8 cellular contexts compared by ENCODE assay signal in the genomic region with DNA sequence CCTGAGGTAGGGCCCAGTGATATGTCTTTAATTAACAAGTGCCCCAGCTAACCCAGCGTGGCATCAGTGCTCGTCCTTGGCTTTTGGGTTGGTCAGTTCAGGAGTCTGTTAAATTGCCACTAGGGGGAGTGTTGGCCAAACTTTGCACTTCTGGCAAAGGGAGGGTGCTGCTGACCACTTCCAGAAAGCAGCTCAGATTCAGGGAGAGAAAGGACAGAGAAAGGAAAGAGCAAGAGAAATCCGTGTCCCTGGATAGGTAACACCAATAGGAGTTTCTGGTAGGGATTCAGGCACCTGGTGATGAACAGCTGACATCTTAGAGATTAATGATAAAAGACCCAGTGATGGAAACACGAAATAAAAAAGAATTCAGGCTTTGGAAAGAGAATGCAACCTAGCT.
DNase-seq lines count a peak whose midpoint lies in the region; ATAC-seq and TF ChIP-seq lines count a peak whose summit lies in the region.

No MANE protein-coding gene starts in this region.

- H3K36me3 ChIP-seq in colonic mucosa (no peaks in the 10 kb centered on the region), liver (ENCODE audit: control insufficient read depth in 4 of 4, insufficient read depth in 3 of 4, low read depth in 1 of 4, low read length in 3 of 4) (no peaks in the 10 kb centered on the region), uterus (no peaks in the 10 kb centered on the region)

- DNase-seq in AG20443 (ENCODE audit: low spot score) (peak; percentile 85), NCI-H82 treated with DMSO at 0.1 percent for 48 hours (lab: John Stamatoyannopoulos, UW; ENCODE audit: unreplicated experiment) (peak; percentile 15), colonic mucosa (peak; percentile 56), uterus (peak; percentile 59 to 60), putamen (ENCODE audit: low spot score) (no peak)
- DNase-seq in stimulated activated CD4-positive, alpha-beta T cell treated with anti-CD3 and anti-CD28 coated beads, Interleukin-4, amount 100 ng/mL, for 24 hours: no peak

- TF ChIP-seq RAD21 in liver (IDR thresholded peaks at IDR 0.05): peak; percentile 97 to 98

- H3K9ac ChIP-seq in colonic mucosa (ENCODE audit: low read depth in 2 of 2, low read length in 2 of 2): no peak overlapping the region
- H3K9ac ChIP-seq in liver (ENCODE audit: low read depth in 1 of 2, low read length in 2 of 2): no peak overlapping the region

- no peaks in the 10 kb centered on the region for H3K27me3 ChIP-seq in colonic mucosa
- no peaks in the 10 kb centered on the region for H3K27me3 ChIP-seq in liver (ENCODE audit: control insufficient read depth in 4 of 4, insufficient read depth in 4 of 4, low read length in 3 of 4)
- H3K27me3 ChIP-seq in uterus: no peaks in the 10 kb centered on the region

- peak; percentile 69 for ATAC-seq in GM19467 (IDR thresholded peaks at IDR 0.05; ENCODE audit: unreplicated experiment)

- intact Hi-C loops in colonic mucosa (cut with DNase I): loop anchor here (2.0 kb wide), 1 partner anchor 217 kb away; no protein-coding TSS in a partner anchor
- intact Hi-C loops in uterus (cut with DNase I; ENCODE audit: low total_unique reads): loop anchor here (10.0 kb wide), 1 partner anchor 217 kb away; no protein-coding TSS in a partner anchor

- TF ChIP-seq POLR2A in uterus (IDR thresholded peaks at IDR 0.05): no peak

- TF ChIP-seq CTCF in colonic mucosa (IDR thresholded peaks at IDR 0.05) (peak; percentile 74), liver (IDR thresholded peaks at IDR 0.05; ENCODE audit: low read depth, low read length, missing input control) (peak; percentile 86), uterus (IDR thresholded peaks at IDR 0.05) (peak; percentile 71 to 76 (median 74))

- no peak overlapping the region for H3K27ac ChIP-seq in colonic mucosa
- no peak overlapping the region for H3K27ac ChIP-seq in liver (ENCODE audit: low read depth in 1 of 2, low read length in 2 of 2)
- no peak overlapping the region for H3K27ac ChIP-seq in uterus

- H3K4me1 ChIP-seq in colonic mucosa (no peaks in the 10 kb centered on the region), liver (ENCODE audit: control insufficient read depth in 4 of 4, insufficient read depth in 4 of 4, low read length in 3 of 4) (peaks cover 4 to 26% (median 18%) of the 10 kb centered on the region in 4 donors), uterus (no peaks in the 10 kb centered on the region)

- 34% methylated on average over 4 of the region's 4 CpGs for WGBS in liver

- H3K4me3 ChIP-seq in colonic mucosa (no peak overlapping the region), liver (ENCODE audit: low read depth in 1 of 3, low read length in 3 of 3) (no peak overlapping the region), uterus (no peak overlapping the region)

- no peaks in the 10 kb centered on the region for H3K9me3 ChIP-seq in colonic mucosa
- no peaks in the 10 kb centered on the region for H3K9me3 ChIP-seq in liver (ENCODE audit: control insufficient read depth in 4 of 4, low read length in 3 of 4)
- no peaks in the 10 kb centered on the region for H3K9me3 ChIP-seq in uterus

TF ChIP-seq in liver, 16 proteins besides CTCF, POLR2A, EP300 and RAD21:
- peak; percentile 56 to 61 for TF ChIP-seq HNF4A (conservative IDR thresholded peaks at IDR 0.05)
- no peak for TF ChIP-seq ATF3 (IDR thresholded peaks at IDR 0.05)
- TF ChIP-seq SP1 (IDR thresholded peaks at IDR 0.05): peak; percentile 23
- no peak for TF ChIP-seq NR2F2 (IDR thresholded peaks at IDR 0.05)
- no peak for TF ChIP-seq JUND (IDR thresholded peaks at IDR 0.05)
- TF ChIP-seq YY1 (IDR thresholded peaks at IDR 0.05): peak; percentile 46
- TF ChIP-seq, protein P1, sequence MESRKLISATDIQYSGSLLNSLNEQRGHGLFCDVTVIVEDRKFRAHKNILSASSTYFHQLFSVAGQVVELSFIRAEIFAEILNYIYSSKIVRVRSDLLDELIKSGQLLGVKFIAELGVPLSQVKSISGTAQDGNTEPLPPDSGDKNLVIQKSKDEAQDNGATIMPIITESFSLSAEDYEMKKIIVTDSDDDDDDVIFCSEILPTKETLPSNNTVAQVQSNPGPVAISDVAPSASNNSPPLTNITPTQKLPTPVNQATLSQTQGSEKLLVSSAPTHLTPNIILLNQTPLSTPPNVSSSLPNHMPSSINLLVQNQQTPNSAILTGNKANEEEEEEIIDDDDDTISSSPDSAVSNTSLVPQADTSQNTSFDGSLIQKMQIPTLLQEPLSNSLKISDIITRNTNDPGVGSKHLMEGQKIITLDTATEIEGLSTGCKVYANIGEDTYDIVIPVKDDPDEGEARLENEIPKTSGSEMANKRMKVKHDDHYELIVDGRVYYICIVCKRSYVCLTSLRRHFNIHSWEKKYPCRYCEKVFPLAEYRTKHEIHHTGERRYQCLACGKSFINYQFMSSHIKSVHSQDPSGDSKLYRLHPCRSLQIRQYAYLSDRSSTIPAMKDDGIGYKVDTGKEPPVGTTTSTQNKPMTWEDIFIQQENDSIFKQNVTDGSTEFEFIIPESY (IDR thresholded peaks at IDR 0.05): no peak
- TF ChIP-seq, protein P2, sequence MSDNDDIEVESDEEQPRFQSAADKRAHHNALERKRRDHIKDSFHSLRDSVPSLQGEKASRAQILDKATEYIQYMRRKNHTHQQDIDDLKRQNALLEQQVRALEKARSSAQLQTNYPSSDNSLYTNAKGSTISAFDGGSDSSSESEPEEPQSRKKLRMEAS (IDR thresholded peaks at IDR 0.05): peak; percentile 35
- TF ChIP-seq EGR1 (IDR thresholded peaks at IDR 0.05; ENCODE audit: low read depth in 2 of 2): no peak
- peak; percentile 43 to 55 for TF ChIP-seq RXRA (IDR thresholded peaks at IDR 0.05)
- no peak for TF ChIP-seq HNF4G (IDR thresholded peaks at IDR 0.05)
- TF ChIP-seq FOXA2 (IDR thresholded peaks at IDR 0.05): no peak
- no peak for TF ChIP-seq REST (IDR thresholded peaks at IDR 0.05)
- no peak for TF ChIP-seq GABPA (IDR thresholded peaks at IDR 0.05 in 1 of 2, conservative IDR thresholded peaks at IDR 0.05 in 1 of 2)
- no peak for TF ChIP-seq FOXA1 (IDR thresholded peaks at IDR 0.05)
- TF ChIP-seq TAF1 (conservative IDR thresholded peaks at IDR 0.05): no peak

Comparison
In these comparisons a context has a peak if more than half of its experiments do, and no peak if none do; other contexts are left out.
1. DNase-seq: peak in AG20443 (single experiment), NCI-H82 treated with DMSO at 0.1 percent for 48 hours (single experiment), colonic mucosa (single experiment) and uterus (2 of 2); none in stimulated activated CD4-positive, alpha-beta T cell treated with anti-CD3 and anti-CD28 coated beads, Interleukin-4, amount 100 ng/mL, for 24 hours (single experiment) and putamen (single experiment).
2. Peak in every context shown above with its lines, with median percentiles within 50 percentile points of each other: CTCF ChIP-seq.